ENCODE assay signal across 28 cellular contexts in the genomic region with DNA sequence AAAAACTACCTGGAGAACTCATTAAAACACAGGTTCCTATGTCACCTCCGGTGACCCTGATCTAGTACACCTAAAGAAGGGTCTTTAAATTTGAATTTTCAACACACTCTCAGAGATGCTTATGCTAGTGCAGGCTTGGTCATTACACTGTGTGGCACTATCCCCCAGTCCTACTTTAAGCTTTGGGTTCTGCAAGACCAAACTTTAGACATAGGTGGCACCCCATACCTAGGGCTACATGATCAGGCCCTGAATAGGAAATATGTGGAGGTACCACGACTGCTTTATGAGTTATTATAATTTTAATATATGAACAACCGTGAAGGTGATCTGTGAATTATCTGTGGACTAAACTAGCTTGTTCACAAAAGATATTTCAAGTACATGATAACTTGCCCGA.
"Had no signal": no experiment of that assay in that cellular context is flagged by ENCODE, and none has a peak within 500 bp of the region (broad histone marks: within the 10 kb centered on the region; RNA-seq: fewer than 3 reads in every experiment).

No MANE protein-coding gene starts in this region.

- ATAC-seq: SK-N-SH treated with all-trans-retinoic acid at 6 μM for 48 hours, T-cell had no signal

- H3K4me1 ChIP-seq: Peyer's patch, SJSA1 had no signal

- DNase-seq: Karpas-422, MM.1S, MV-4-11, NCI-H1092, NCI-H1105, NCI-H1417 treated with DMSO at 0.1 percent for 48 hours, NCI-H1436 treated with DMSO at 0.1 percent for 48 hours, NCI-H1694 treated with DMSO at 0.1 percent for 48 hours, NCI-H187 treated with DMSO at 0.1 percent for 48 hours, NCI-H2029, NCI-H2081, NCI-H2171 treated with DMSO at 0.1 percent for 48 hours, NCI-H2227 treated with DMSO at 0.1 percent for 48 hours, NCI-H345, NCI-H446, NCI-H510A treated with DMSO at 0.1 percent for 48 hours, NCI-H524 treated with DMSO at 0.1 percent for 48 hours, NCI-H526 treated with DMSO at 0.1 percent for 48 hours, NCI-H748 treated with DMSO at 0.1 percent for 48 hours, NCI-H82, Peyer's patch, Right ventricle myocardium superior, RPMI8226, SHP77 treated with DMSO at 0.1 percent for 48 hours, T-cell had no signal

- H3K36me3 ChIP-seq: Peyer's patch, SJSA1 had no signal

- H3K27ac ChIP-seq: Peyer's patch, SJSA1, SK-N-MC had no signal

- H3K27me3 ChIP-seq: Peyer's patch, SJSA1 had no signal

- H3K4me3 ChIP-seq: Peyer's patch, SJSA1, SK-N-MC had no signal

- H3K9me3 ChIP-seq: Peyer's patch, SJSA1 had no signal
